8 cellular contexts compared by ENCODE assay signal in genomic region chr3:186254676-186255665, GRCh38.
DNase-seq lines count a peak whose midpoint lies in the region; ATAC-seq and TF ChIP-seq lines count a peak whose summit lies in the region.

No MANE protein-coding gene starts in this region.

- H2BK12ac ChIP-seq in neuronal stem cell (ENCODE audit: low read length): no peak overlapping the region

- peak overlapping the region; percentile 44 for H3K4me3 Mint-ChIP-seq in T-helper 2 cell treated with Interferon-gamma antibody and Interleukin-4, amounts not matched to agents 5 μg/mL and 100 μg/mL, for 36 hours
- H3K4me3 Mint-ChIP-seq in progenitor cell of endocrine pancreas (ENCODE audit: low read depth): no peak overlapping the region

- TF ChIP-seq CTCF in progenitor cell of endocrine pancreas (IDR thresholded peaks at IDR 0.05; ENCODE audit: unreplicated experiment): no peak

- H3K9me3 ChIP-seq in neuronal stem cell (replicated peaks in 1 of 2; ENCODE audit: control insufficient read depth in 2 of 2, insufficient read depth in 1 of 2, low read depth in 1 of 2, low read length in 2 of 2): no peaks in the 10 kb centered on the region

- peaks cover 0 to 23% (median 0%) of the 10 kb centered on the region in 3 experiments for H3K27me3 ChIP-seq in neuronal stem cell (ENCODE audit: control insufficient read depth in 3 of 3, insufficient read depth in 3 of 3, low read depth in 1 of 3, low read length in 3 of 3)

- H3K27me3 Mint-ChIP-seq in T-helper 2 cell treated with Interferon-gamma antibody and Interleukin-4, amounts not matched to agents 5 μg/mL and 100 μg/mL, for 36 hours (ENCODE audit: low read depth): peaks cover 6% of the 10 kb centered on the region
- peaks cover 64% of the 10 kb centered on the region for H3K27me3 Mint-ChIP-seq in progenitor cell of endocrine pancreas

- H3K23ac ChIP-seq in neuronal stem cell (ENCODE audit: low read depth, low read length, poor library complexity): no peak overlapping the region

- no peaks in the 10 kb centered on the region for H3K36me3 ChIP-seq in neuronal stem cell (replicated peaks in 1 of 2; ENCODE audit: control insufficient read depth in 2 of 2, insufficient read depth in 2 of 2, low read length in 2 of 2)

- no peaks in the 10 kb centered on the region for H3K36me3 Mint-ChIP-seq in T-helper 2 cell treated with Interferon-gamma antibody and Interleukin-4, amounts not matched to agents 5 μg/mL and 100 μg/mL, for 36 hours (ENCODE audit: low read depth)
- no peaks in the 10 kb centered on the region for H3K36me3 Mint-ChIP-seq in progenitor cell of endocrine pancreas (ENCODE audit: insufficient read depth)

- no peak overlapping the region for H2BK120ac ChIP-seq in neuronal stem cell (ENCODE audit: low read depth, low read length)

- H3K9me3 Mint-ChIP-seq in T-helper 2 cell treated with Interferon-gamma antibody and Interleukin-4, amounts not matched to agents 5 μg/mL and 100 μg/mL, for 36 hours: no peaks in the 10 kb centered on the region
- no peaks in the 10 kb centered on the region for H3K9me3 Mint-ChIP-seq in progenitor cell of endocrine pancreas (ENCODE audit: low read depth)

- H3K27ac ChIP-seq in neuronal stem cell (replicated peaks; ENCODE audit: low read length): no peak overlapping the region

- H3K18ac ChIP-seq in neuronal stem cell (ENCODE audit: low read length): peak overlapping the region; percentile 16

- no peak overlapping the region for H2AK5ac ChIP-seq in neuronal stem cell (ENCODE audit: low read depth, low read length)

- H2AFZ ChIP-seq in neuronal stem cell (ENCODE audit: low read length): no peak overlapping the region

- WGBS in neuronal stem cell (ENCODE audit: extremely low coverage in 2 of 2, insufficient read length in 2 of 2, insufficient replicate concordance in 1 of 2), 2 donors: no CpG with 5 or more reads among the region's 17 CpGs

- no peak overlapping the region for H3K4ac ChIP-seq in neuronal stem cell (ENCODE audit: low read length)

- peak overlapping the region; percentile 35 for H3K27ac Mint-ChIP-seq in T-helper 2 cell treated with Interferon-gamma antibody and Interleukin-4, amounts not matched to agents 5 μg/mL and 100 μg/mL, for 36 hours
- no peak overlapping the region for H3K27ac Mint-ChIP-seq in progenitor cell of endocrine pancreas

- no peaks in the 10 kb centered on the region for H3K79me1 ChIP-seq in neuronal stem cell (ENCODE audit: low read depth, low read length)

- no peak overlapping the region for H3K4me3 ChIP-seq in neuronal stem cell (ENCODE audit: low read length in 2 of 2)

- H2BK15ac ChIP-seq in neuronal stem cell (ENCODE audit: low read length): no peak overlapping the region

- H3K4me1 Mint-ChIP-seq in T-helper 2 cell treated with Interferon-gamma antibody and Interleukin-4, amounts not matched to agents 5 μg/mL and 100 μg/mL, for 36 hours (ENCODE audit: low read depth): peaks cover 20% of the 10 kb centered on the region
- peaks cover 12% of the 10 kb centered on the region for H3K4me1 Mint-ChIP-seq in progenitor cell of endocrine pancreas (ENCODE audit: low read depth)

- no peak overlapping the region for H3K9ac ChIP-seq in neuronal stem cell (ENCODE audit: low read depth, low read length, poor library complexity)

- DNase-seq in T-helper 2 cell treated with Interferon-gamma antibody and Interleukin-4, amounts not matched to agents 5 μg/mL and 100 μg/mL, for 36 hours (ENCODE audit: low spot score): peak; percentile 61
- DNase-seq in T-helper 2 cell (no peak), SIG-M5 treated with dmso at 0.1 percent for 504 hours (lab: John Stamatoyannopoulos, UW; ENCODE audit: unreplicated experiment) (peak; percentile 98), neuronal stem cell (ENCODE audit: low spot score) (no peak), HCEC 1CT (no peak), kidney tubule cell (ENCODE audit: low spot score) (no peak), progenitor cell of endocrine pancreas (ENCODE audit: low spot score, unreplicated experiment) (no peak)

- H3K14ac ChIP-seq in neuronal stem cell (ENCODE audit: low read length): no peak overlapping the region

- no peak overlapping the region for H2BK5ac ChIP-seq in neuronal stem cell (ENCODE audit: low read length)

- no peak overlapping the region for H3K4me2 ChIP-seq in neuronal stem cell (ENCODE audit: insufficient read depth, low read length, poor library complexity, severe bottlenecking)

- H4K91ac ChIP-seq in neuronal stem cell (ENCODE audit: low read depth, low read length, poor library complexity): no peak overlapping the region

- peaks cover 3 to 11% of the 10 kb centered on the region in 2 donors for H3K4me1 ChIP-seq in neuronal stem cell (ENCODE audit: control insufficient read depth in 2 of 2, insufficient read depth in 1 of 2, low read depth in 1 of 2, low read length in 2 of 2)

- no peak overlapping the region for H4K8ac ChIP-seq in neuronal stem cell (ENCODE audit: low read depth, low read length)

- ATAC-seq in HG02885 (IDR thresholded peaks at IDR 0.05; ENCODE audit: poor library complexity, unreplicated experiment): peak; percentile 69

Comparison
In these comparisons a context has a peak if more than half of its experiments do, and no peak if none do; other contexts are left out.
1. DNase-seq: peak in T-helper 2 cell treated with Interferon-gamma antibody and Interleukin-4, amounts not matched to agents 5 μg/mL and 100 μg/mL, for 36 hours (single experiment) and SIG-M5 treated with dmso at 0.1 percent for 504 hours (single experiment); none in T-helper 2 cell (0 of 5), neuronal stem cell (single experiment), HCEC 1CT (single experiment), kidney tubule cell (single experiment) and progenitor cell of endocrine pancreas (single experiment).